Comparison of ENCODE assay signal across 25 cellular contexts in the genomic region with DNA sequence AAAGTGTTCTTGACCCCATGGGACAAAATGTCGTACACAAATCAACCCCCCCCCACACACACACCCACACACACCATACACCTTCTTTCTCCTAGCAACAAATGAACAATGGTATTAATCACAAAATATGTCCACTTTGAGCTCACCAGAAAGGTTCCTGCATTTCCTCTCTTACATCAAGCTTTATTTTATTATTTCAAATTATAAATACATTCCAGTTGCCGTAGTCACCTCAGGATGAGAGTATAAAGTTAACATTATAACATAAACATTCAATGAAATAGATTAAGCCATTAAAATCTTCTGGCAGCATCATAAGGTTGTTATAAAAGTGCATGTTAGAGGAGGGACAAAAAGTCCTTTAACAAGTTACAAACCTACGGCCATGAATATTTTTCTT. TPM values are rescaled to one million over a fixed set of nuclear protein-coding genes. Genes with fewer than 3 reads are reported as not detected.
"Had no signal": no experiment of that assay in that cellular context is flagged by ENCODE, and none has a peak within 500 bp of the region (broad histone marks: within the 10 kb centered on the region; RNA-seq: fewer than 3 reads in every experiment).

No MANE protein-coding gene starts in this region.

- H2AFZ ChIP-seq: hepatocyte, parathyroid adenoma had no signal

- H3K36me3 ChIP-seq: ascending aorta, esophagus muscularis mucosa, gastrocnemius medialis, right atrium auricular region, spleen, tibial nerve had no signal

- H3K4me1 ChIP-seq: ascending aorta, gastrocnemius medialis, parathyroid adenoma, psoas muscle, right atrium auricular region, spleen, tibial nerve had no signal

- ATAC-seq: activated CD4-positive, alpha-beta T cell treated with anti-CD3 and anti-CD28 coated beads for 36 hours; gastrocnemius medialis; left colon; naive thymus-derived CD4-positive, alpha-beta T cell; psoas muscle; T-helper 17 cell; WTC11 had no signal

- H3K9ac ChIP-seq: parathyroid adenoma had no signal

- H3K27ac ChIP-seq: ascending aorta, gastrocnemius medialis, hepatocyte, parathyroid adenoma, psoas muscle, right atrium auricular region, spleen, tibial nerve had no signal

- H3K79me2 ChIP-seq: hepatocyte, parathyroid adenoma had no signal

- H3K27me3 ChIP-seq: ascending aorta, esophagus muscularis mucosa, gastrocnemius medialis, hepatocyte, right atrium auricular region, spleen, tibial nerve had no signal

- DNase-seq: activated CD4-positive, alpha-beta T cell treated with anti-CD3 and anti-CD28 coated beads for 36 hours; activated CD4-positive, alpha-beta T cell treated with anti-CD3 and anti-CD28 coated beads, Interleukin-2, amount 50 U/mL, for 4 hours; activated effector memory CD4-positive, alpha-beta T cell treated with Interleukin-2 at 50 U/mL for 16 hours; activated naive CD4-positive, alpha-beta T cell treated with Interleukin-2 at 50 U/mL for 16 hours; activated naive CD8-positive, alpha-beta T cell treated with anti-CD3 and anti-CD28 coated beads for 36 hours; central memory CD4-positive, alpha-beta T cell; effector CD4-positive, alpha-beta T cell; gastrocnemius medialis; glutamatergic neuron; kidney; left colon; naive thymus-derived CD4-positive, alpha-beta T cell; nucleus accumbens; psoas muscle; spleen; stimulated activated naive CD4-positive, alpha-beta T cell; SW 1271; T-helper 17 cell had no signal

- FAIRE-seq: kidney had no signal

- H3K9me3 ChIP-seq: ascending aorta, esophagus muscularis mucosa, gastrocnemius medialis, psoas muscle, right atrium auricular region, spleen, tibial nerve had no signal

- H3K4me3 ChIP-seq: ascending aorta, esophagus muscularis mucosa, gastrocnemius medialis, hepatocyte, psoas muscle, right atrium auricular region, spleen, tibial nerve had no signal

- H3K4me2 ChIP-seq: hepatocyte had no signal

RNA-seq across cellular contexts. Expression of gene XK, which starts 7.3 kb away (rescaled TPM):
- polyA plus RNA-seq: naive thymus-derived CD4-positive, alpha-beta T cell had no signal
